Comparison of ENCODE assay signal across 8 cellular contexts in genomic region chr4:153514688-153515087, GRCh38. TPM values are rescaled to one million over a fixed set of nuclear protein-coding genes. Genes with fewer than 3 reads are reported as not detected.
DNase-seq lines count a peak whose midpoint lies in the region; ATAC-seq, FAIRE-seq and TF ChIP-seq lines count a peak whose summit lies in the region.
"Not testable (repeated sequence)": the region's sequence is repeated elsewhere in the genome, so short reads cannot be mapped to it uniquely, and the experiment has no call there.

No MANE protein-coding gene starts in this region.

- H3F3A ChIP-seq in SK-N-SH (replicated peaks; ENCODE audit: insufficient read depth), result peaks cover 35% of the 10 kb centered on the region

- H2BK5ac ChIP-seq in mesendoderm (ENCODE audit: low read length), result not testable (repeated sequence)

- H3K4me3 ChIP-seq in SK-N-SH (ENCODE audit: low read depth in 2 of 2, low read length in 1 of 2); astrocyte (ENCODE audit: insufficient read depth, low read depth, low read length); mesendoderm (ENCODE audit: low read length); skeletal muscle satellite cell (ENCODE audit: low read length): not testable (repeated sequence)

- POLR2A ChIA-PET in SK-N-SH (lab: Yijun Ruan, JAX), result not testable (repeated sequence)

- H3K4me1 ChIP-seq in SK-N-SH (ENCODE audit: control insufficient read depth in 1 of 2, insufficient read depth in 2 of 2, low read depth in 1 of 2, low read length in 1 of 2) (peaks cover 0 to 30% of the 10 kb centered on the region in 2 experiments; a peak in 3 of 4 replicates), astrocyte (ENCODE audit: insufficient read depth, low read length) (peaks cover 27% of the 10 kb centered on the region), skeletal muscle satellite cell (ENCODE audit: control insufficient read depth, insufficient read depth, low read length) (peaks cover 54% of the 10 kb centered on the region)
- not testable (repeated sequence) for H3K4me1 ChIP-seq in mesendoderm (ENCODE audit: control insufficient read depth, low read depth, low read length)

- not testable (repeated sequence) for H2AK5ac ChIP-seq in mesendoderm (ENCODE audit: low read length)

- not testable (repeated sequence) for H3K4me3 Mint-ChIP-seq in CD14-positive monocyte; HFFc6; astrocyte (ENCODE audit: unreplicated experiment)

- H3K9ac ChIP-seq in SK-N-SH; mesendoderm (ENCODE audit: low read length): not testable (repeated sequence)
- H3K9ac ChIP-seq in astrocyte (ENCODE audit: low read length) (peak overlapping the region; percentile 59), skeletal muscle satellite cell (ENCODE audit: low read depth, low read length) (peak overlapping the region; percentile 40)

- CTCF ChIA-PET in SK-N-SH (lab: Yijun Ruan, JAX), result interaction anchor here (1.5 kb wide), 1 partner anchor 60 kb away, joined by 3 read pairs; no protein-coding TSS in a partner anchor

- H2BK15ac ChIP-seq in mesendoderm (replicated peaks; ENCODE audit: low read depth), result not testable (repeated sequence)

- H4K5ac ChIP-seq in mesendoderm (ENCODE audit: low read length), result not testable (repeated sequence)

- TF ChIP-seq CTCF in CD14-positive monocyte (IDR thresholded peaks at IDR 0.05); HFFc6 (IDR thresholded peaks at IDR 0.05); SK-N-SH (IDR thresholded peaks at IDR 0.05); astrocyte (IDR thresholded peaks at IDR 0.05; ENCODE audit: insufficient read depth, low read depth, low read length): not testable (repeated sequence)

- not testable (repeated sequence) for H2BK120ac ChIP-seq in mesendoderm (ENCODE audit: low read depth, low read length)

- not testable (repeated sequence) for H3K27me3 ChIP-seq in SK-N-SH (ENCODE audit: insufficient read depth); astrocyte (ENCODE audit: insufficient read depth, low read length); mesendoderm (ENCODE audit: insufficient read depth, low read length, poor library complexity); skeletal muscle satellite cell (ENCODE audit: control insufficient read depth, insufficient read depth, low read length)

- H3K27me3 Mint-ChIP-seq in CD14-positive monocyte (ENCODE audit: low read depth in 3 of 3); HFFc6 (ENCODE audit: insufficient read depth); astrocyte (ENCODE audit: low read depth, unreplicated experiment): not testable (repeated sequence)

- not testable (repeated sequence) for FAIRE-seq in astrocyte (lab: Jason Lieb, UNC)

- not testable (repeated sequence) for H4K8ac ChIP-seq in mesendoderm (ENCODE audit: low read depth, low read length)

- H3K4me1 Mint-ChIP-seq in CD14-positive monocyte (peaks cover 39% of the 10 kb centered on the region), HFFc6 (ENCODE audit: low read depth) (peaks cover 46% of the 10 kb centered on the region), astrocyte (ENCODE audit: low read depth, unreplicated experiment) (peaks cover 31% of the 10 kb centered on the region)

- H3K79me1 ChIP-seq in mesendoderm (ENCODE audit: low read length), result not testable (repeated sequence)

- not testable (repeated sequence) for H3K9me2 ChIP-seq in SK-N-SH

- intact Hi-C loops in CD14-positive monocyte (cut with micrococcal nuclease); Right ventricle myocardium inferior (cut with DNase I): not testable (repeated sequence)

- not testable (repeated sequence) for TF ChIP-seq EP300 in SK-N-SH (IDR thresholded peaks at IDR 0.05; ENCODE audit: borderline replicate concordance in 1 of 2, low read depth in 1 of 2, low read length in 1 of 2)

- not testable (repeated sequence) for H4K20me1 ChIP-seq in SK-N-SH (ENCODE audit: insufficient read depth); astrocyte (ENCODE audit: insufficient read depth, low read length)

- TF ChIP-seq RAD21 in SK-N-SH (IDR thresholded peaks at IDR 0.05; ENCODE audit: low read length), result not testable (repeated sequence)

- H3K79me2 ChIP-seq in SK-N-SH (ENCODE audit: insufficient read depth), result peaks cover 12% of the 10 kb centered on the region; the same call in 1 of the 2 replicates
- H3K79me2 ChIP-seq in astrocyte (ENCODE audit: insufficient read depth, low read length); mesendoderm (ENCODE audit: control insufficient read depth, insufficient read depth, low read length): not testable (repeated sequence)

- WGBS in SK-N-SH (ENCODE audit: low lambda C conversion rate), result 97% methylated on average over 12 of the region's 12 CpGs
- no CpG with 5 or more reads among the region's 12 CpGs for WGBS in mesendoderm (ENCODE audit: extremely low coverage, insufficient coverage, low lambda C conversion rate)

- H3K4ac ChIP-seq in mesendoderm (ENCODE audit: low read depth, low read length), result not testable (repeated sequence)

- H3K36me3 ChIP-seq in SK-N-SH (replicated peaks in 1 of 2; ENCODE audit: control insufficient read depth in 1 of 2, insufficient read depth in 2 of 2, low read length in 1 of 2); astrocyte (ENCODE audit: insufficient read depth, low read length); mesendoderm (ENCODE audit: control insufficient read depth, insufficient read depth, low read length); skeletal muscle satellite cell (ENCODE audit: insufficient read depth, low read length): not testable (repeated sequence)

- H3K9me3 Mint-ChIP-seq in CD14-positive monocyte; HFFc6; astrocyte (ENCODE audit: unreplicated experiment): not testable (repeated sequence)

- not testable (repeated sequence) for H3K9me3 ChIP-seq in SK-N-SH; astrocyte (ENCODE audit: insufficient read depth, low read depth, low read length); skeletal muscle satellite cell (replicated peaks; ENCODE audit: low read length)

- not testable (repeated sequence) for H2AFZ ChIP-seq in SK-N-SH (ENCODE audit: low read depth); astrocyte (ENCODE audit: low read depth, low read length)

- not testable (repeated sequence) for H3K23ac ChIP-seq in mesendoderm (ENCODE audit: low read length)

- H3K27ac ChIP-seq in SK-N-SH (ENCODE audit: low read depth in 2 of 2, low read length in 1 of 2), result peak overlapping the region in 1 of 2 experiments; percentile 84; a peak in 2 of 4 replicates
- peak overlapping the region; percentile 86 for H3K27ac ChIP-seq in astrocyte (ENCODE audit: low read depth, low read length)
- not testable (repeated sequence) for H3K27ac ChIP-seq in mesendoderm (ENCODE audit: low read depth, low read length)

- H3K18ac ChIP-seq in mesendoderm (ENCODE audit: low read length), result peak overlapping the region; percentile 39

- not testable (repeated sequence) for DNase-seq in CD14-positive monocyte (ENCODE audit: low spot score); HFFc6; SK-N-SH; astrocyte (ENCODE audit: low read depth); mesendoderm
- DNase-seq in MV-4-11 (lab: John Stamatoyannopoulos, UW) (peak; percentile 68), Right ventricle myocardium inferior (ENCODE audit: missing footprints) (peak; percentile 74)

- ATAC-seq in Right ventricle myocardium inferior, result not testable (repeated sequence)

- H3K56ac ChIP-seq in mesendoderm (ENCODE audit: low read length), result not testable (repeated sequence)

- H3K4me2 ChIP-seq in SK-N-SH (peak overlapping the region; percentile 71), astrocyte (ENCODE audit: low read length) (peak overlapping the region; percentile 75), skeletal muscle satellite cell (ENCODE audit: low read length) (peak overlapping the region; percentile 63)
- not testable (repeated sequence) for H3K4me2 ChIP-seq in mesendoderm (ENCODE audit: low read length)

- peaks cover 39 to 47% of the 10 kb centered on the region in 2 donors for H3K36me3 Mint-ChIP-seq in CD14-positive monocyte
- not testable (repeated sequence) for H3K36me3 Mint-ChIP-seq in HFFc6 (ENCODE audit: low read depth); astrocyte (ENCODE audit: low read depth, unreplicated experiment)

- H3K27ac Mint-ChIP-seq in CD14-positive monocyte, result peak overlapping the region; percentile 62 to 89 (median 84)
- H3K27ac Mint-ChIP-seq in HFFc6, result peak overlapping the region; percentile 86
- peak overlapping the region; percentile 10 for H3K27ac Mint-ChIP-seq in astrocyte (ENCODE audit: unreplicated experiment)

RNA-seq across cellular contexts. Expression of gene TMEM131L, which starts 48.5 kb away (rescaled TPM):
- polyA plus RNA-seq in CD14-positive monocyte (10 to 100 TPM; 11.2 to 26.0 TPM), SK-N-SH (2012; rRNA removed) (6.2 and 6.8 TPM in 2 replicates)
- total RNA-seq in HFFc6 (2021; fragmentation: NEBNext Ultra II Directional; extraction: Animal tissue kit (Norgen Biotek cat#: 25700)), result 1 to 10 TPM; 7.7 to 8.9 (median 8.0) TPM
- 4.6 and 4.9 TPM in 2 replicates for polyA plus RNA-seq in SK-N-SH (2012; cell fraction: cytosol; rRNA removed)
- 15.8 and 17.0 TPM in 2 replicates for polyA plus RNA-seq in SK-N-SH (2012; cell fraction: nucleus; rRNA removed)
- total RNA-seq in astrocyte (18.3 and 18.6 TPM in 2 replicates), Right ventricle myocardium inferior (14.4 TPM)
- polyA plus RNA-seq in mesendoderm (2013, experiment 1 of 2), result 16.9 TPM
- 17.2 TPM for polyA plus RNA-seq in mesendoderm (2013, experiment 2 of 2)
- total RNA-seq in skeletal muscle satellite cell (2012; rRNA removed), result 7.2 and 11.2 TPM in 2 replicates

Comparison
In these comparisons a context has a peak if more than half of its experiments do, and no peak if none do; other contexts are left out.
1. H3K27ac Mint-ChIP-seq: peak in every context shown above with its lines; median percentile 86 in HFFc6; 84 in CD14-positive monocyte; 10 in astrocyte.